In genomic region chr2:119888673-119889072, GRCh38 we compare ENCODE assay signal across 15 cellular contexts.
A peak's percentile ranks its signal among the peaks of the same experiment; 100 is the strongest.
DNase-seq lines count a peak whose midpoint lies in the region; ATAC-seq, FAIRE-seq and TF ChIP-seq lines count a peak whose summit lies in the region.
"Had no signal": no experiment of that assay in that cellular context is flagged by ENCODE, and none has a peak within 500 bp of the region (broad histone marks: within the 10 kb centered on the region; RNA-seq: fewer than 3 reads in every experiment).

No MANE protein-coding gene starts in this region.

- FAIRE-seq in HTR-8/SVneo (lab: Jason Lieb, UNC), result no peak
- FAIRE-seq: GM12891 had no signal

- DNase-seq in AG09319 (ENCODE audit: extremely low read depth, low read depth), result peak; percentile 63
- peak; percentile 7 for DNase-seq in HTR-8/SVneo (ENCODE audit: insufficient read length, low spot score)
- no peak for DNase-seq in chondrocyte (ENCODE audit: low spot score)
- peak; percentile 28 for DNase-seq in myocyte (ENCODE audit: low read depth)
- DNase-seq in activated naive CD4-positive, alpha-beta T cell treated with anti-CD3 and anti-CD28 coated beads, Interleukin-2, amount 50 U/mL, for 72 hours (ENCODE audit: low spot score in 2 of 2), result no peak
- DNase-seq in NOMO-1 (lab: John Stamatoyannopoulos, UW; ENCODE audit: unreplicated experiment in 2 of 2), result no peak
- no peak for DNase-seq in thyroid gland
- DNase-seq: BE2C, DND-41, NCI-H1105 treated with DMSO at 0.1 percent for 48 hours, NCI-H446 had no signal

- H3K36me3 ChIP-seq in thyroid gland, result peaks cover 0 to 4% of the 10 kb centered on the region in 2 donors
- H3K36me3 ChIP-seq: BE2C had no signal

- H3K4me1 ChIP-seq in thyroid gland, result no peaks in the 10 kb centered on the region
- H3K4me1 ChIP-seq: BE2C, gastroesophageal sphincter had no signal

- no peak overlapping the region for H3K27ac ChIP-seq in thyroid gland
- H3K27ac ChIP-seq: gastroesophageal sphincter had no signal

- no peak for TF ChIP-seq CTCF in AG09319 (IDR thresholded peaks at IDR 0.05; ENCODE audit: low read depth, low read length)
- no peak for TF ChIP-seq CTCF in chondrocyte (IDR thresholded peaks at IDR 0.05)
- no peak for TF ChIP-seq CTCF in thyroid gland (IDR thresholded peaks at IDR 0.05)

- H3K27me3 Mint-ChIP-seq in chondrocyte (ENCODE audit: low read depth), result no peaks in the 10 kb centered on the region

- H3K27ac Mint-ChIP-seq in chondrocyte (ENCODE audit: unreplicated experiment), result peak overlapping the region; percentile 43
- no peak overlapping the region for H3K27ac Mint-ChIP-seq in activated naive CD4-positive, alpha-beta T cell treated with anti-CD3 and anti-CD28 coated beads, Interleukin-2, amount 50 U/mL, for 72 hours

- H3K4me3 Mint-ChIP-seq in chondrocyte (ENCODE audit: unreplicated experiment), result no peak overlapping the region

- no peak overlapping the region for H3K4me3 ChIP-seq in thyroid gland (replicated peaks in 1 of 3)
- H3K4me3 ChIP-seq: gastroesophageal sphincter, smooth muscle cell had no signal

- WGBS in thyroid gland, 2 donors, result 89 to 96% methylated on average over 2 of the region's 2 CpGs

- H3K27me3 ChIP-seq in thyroid gland, result no peaks in the 10 kb centered on the region
- H3K27me3 ChIP-seq: BE2C, gastroesophageal sphincter had no signal

- no peaks in the 10 kb centered on the region for H3K9me3 ChIP-seq in thyroid gland
- H3K9me3 ChIP-seq: BE2C had no signal

- no peak for TF ChIP-seq POLR2A in thyroid gland (IDR thresholded peaks at IDR 0.05)

- H3K36me3 Mint-ChIP-seq in chondrocyte (ENCODE audit: low read depth), result peaks cover 17% of the 10 kb centered on the region
- peaks cover 43 to 51% of the 10 kb centered on the region in 2 donors for H3K36me3 Mint-ChIP-seq in activated naive CD4-positive, alpha-beta T cell treated with anti-CD3 and anti-CD28 coated beads, Interleukin-2, amount 50 U/mL, for 72 hours

- no peak for ATAC-seq in activated naive CD4-positive, alpha-beta T cell treated with anti-CD3 and anti-CD28 coated beads, Interleukin-2, amount 50 U/mL, for 72 hours
- ATAC-seq in GM21367 (IDR thresholded peaks at IDR 0.05; ENCODE audit: unreplicated experiment), result no peak
- ATAC-seq: gastroesophageal sphincter had no signal

- H3K4me1 Mint-ChIP-seq in chondrocyte (ENCODE audit: low read depth), result peaks cover 19% of the 10 kb centered on the region

- intact Hi-C loops in thyroid gland (cut with DNase I), result no loop called here

- H3K9me3 Mint-ChIP-seq in chondrocyte (ENCODE audit: low read depth), result peaks cover 21% of the 10 kb centered on the region
- peaks cover 13 to 20% of the 10 kb centered on the region in 2 donors for H3K9me3 Mint-ChIP-seq in activated naive CD4-positive, alpha-beta T cell treated with anti-CD3 and anti-CD28 coated beads, Interleukin-2, amount 50 U/mL, for 72 hours

Comparison
In these comparisons a context has a peak if more than half of its experiments do, and no peak if none do; other contexts are left out.
1. DNase-seq: peak in AG09319 (single experiment), HTR-8/SVneo (single experiment) and myocyte (single experiment); none in chondrocyte (single experiment), activated naive CD4-positive, alpha-beta T cell treated with anti-CD3 and anti-CD28 coated beads, Interleukin-2, amount 50 U/mL, for 72 hours (0 of 2), NOMO-1 (0 of 2) and thyroid gland (0 of 2).